Comparison of ENCODE assay signal across 1 cellular context in genomic region chr19:5880604-5881078, GRCh38.
TF ChIP-seq lines count a peak whose summit lies in the region.

No MANE protein-coding gene starts in this region.

TF ChIP-seq in H1, 55 proteins besides CTCF, POLR2A, EP300 and RAD21:
- TF ChIP-seq CHD7 (IDR thresholded peaks at IDR 0.05; ENCODE audit: insufficient replicate concordance, low read length) (no peak), EGR1 (IDR thresholded peaks at IDR 0.05; ENCODE audit: borderline replicate concordance, low read depth, low read length) (no peak), KDM1A (IDR thresholded peaks at IDR 0.05; ENCODE audit: borderline replicate concordance, low read length) (peak; percentile 78; the same call in 1 of the 2 replicates), E2F6 (IDR thresholded peaks at IDR 0.05) (peak; percentile 24; the same call in 1 of the 2 replicates), ATF2 (IDR thresholded peaks at IDR 0.05; ENCODE audit: low read length) (no peak), SP1 (IDR thresholded peaks at IDR 0.05; ENCODE audit: low read depth, low read length) (no peak), RXRA (IDR thresholded peaks at IDR 0.05; ENCODE audit: insufficient read depth, low read depth, low read length) (no peak)
